Comparison of ENCODE assay signal across 22 cellular contexts in genomic region chr6:149284904-149285303, GRCh38. TPM values are rescaled to one million over a fixed set of nuclear protein-coding genes. Genes with fewer than 3 reads are reported as not detected.
A peak's percentile ranks its signal among the peaks of the same experiment; 100 is the strongest.
DNase-seq lines count a peak whose midpoint lies in the region; ATAC-seq lines count a peak whose summit lies in the region.
"Had no signal": no experiment of that assay in that cellular context is flagged by ENCODE, and none has a peak within 500 bp of the region (broad histone marks: within the 10 kb centered on the region; RNA-seq: fewer than 3 reads in every experiment).

No MANE protein-coding gene starts in this region.

- peak overlapping the region; percentile 65 for H3K18ac ChIP-seq in neuronal stem cell (ENCODE audit: low read length)

- no peak overlapping the region for H4K8ac ChIP-seq in neuronal stem cell (ENCODE audit: low read depth, low read length)

- H2BK5ac ChIP-seq in neuronal stem cell (ENCODE audit: low read length) = no peak overlapping the region

- no peaks in the 10 kb centered on the region for H3K36me3 Mint-ChIP-seq in activated T-cell treated with anti-CD3 and anti-CD28 coated beads, Interleukin-2, amount 50 U/mL, for 24 hours (ENCODE audit: low read depth)

- H3K27me3 Mint-ChIP-seq in activated T-cell treated with anti-CD3 and anti-CD28 coated beads, Interleukin-2, amount 50 U/mL, for 24 hours = no peaks in the 10 kb centered on the region

- H2BK120ac ChIP-seq in neuronal stem cell (ENCODE audit: low read depth, low read length) = no peak overlapping the region

- H3K9ac ChIP-seq in neuronal stem cell (ENCODE audit: low read depth, low read length, poor library complexity) = no peak overlapping the region
- H3K9ac ChIP-seq: BLaER1 treated with 17β-estradiol and CSF1 and Interleukin-3, amounts not matched to agents 10 nM and 100 nM had no signal

- no peak overlapping the region for H3K14ac ChIP-seq in neuronal stem cell (ENCODE audit: low read length)

- no peak overlapping the region for H2AFZ ChIP-seq in neuronal stem cell (ENCODE audit: low read length)

- no peak overlapping the region for H3K4me3 ChIP-seq in neuronal stem cell (ENCODE audit: low read length in 2 of 2)
- H3K4me3 ChIP-seq: BLaER1 treated with 17β-estradiol and CSF1 and Interleukin-3, amounts not matched to agents 10 nM and 100 nM; Peyer's patch had no signal

- no peak overlapping the region for H3K4ac ChIP-seq in neuronal stem cell (ENCODE audit: low read length)

- H4K91ac ChIP-seq in neuronal stem cell (ENCODE audit: low read depth, low read length, poor library complexity) = no peak overlapping the region

- no peaks in the 10 kb centered on the region for H3K36me3 ChIP-seq in neuronal stem cell (replicated peaks in 1 of 2; ENCODE audit: control insufficient read depth in 2 of 2, insufficient read depth in 2 of 2, low read length in 2 of 2)
- H3K36me3 ChIP-seq: BLaER1 treated with 17β-estradiol and CSF1 and Interleukin-3, amounts not matched to agents 10 nM and 100 nM; Peyer's patch had no signal

- no peak overlapping the region for H3K27ac ChIP-seq in neuronal stem cell (replicated peaks; ENCODE audit: low read length)
- H3K27ac ChIP-seq: BLaER1 treated with 17β-estradiol and CSF1 and Interleukin-3, amounts not matched to agents 10 nM and 100 nM; Peyer's patch had no signal

- no peak overlapping the region for H2AK5ac ChIP-seq in neuronal stem cell (ENCODE audit: low read depth, low read length)

- peaks cover 21% of the 10 kb centered on the region for H3K4me1 Mint-ChIP-seq in activated T-cell treated with anti-CD3 and anti-CD28 coated beads, Interleukin-2, amount 50 U/mL, for 24 hours (ENCODE audit: low read depth)
- H3K4me1 Mint-ChIP-seq: nephron had no signal

- no peaks in the 10 kb centered on the region for H3K9me3 Mint-ChIP-seq in activated T-cell treated with anti-CD3 and anti-CD28 coated beads, Interleukin-2, amount 50 U/mL, for 24 hours
- H3K9me3 Mint-ChIP-seq: nephron had no signal

- no peak overlapping the region for H2BK12ac ChIP-seq in neuronal stem cell (ENCODE audit: low read length)

- ATAC-seq in HG02610 (IDR thresholded peaks at IDR 0.05; ENCODE audit: unreplicated experiment) = peak; percentile 85
- no peak for ATAC-seq in HG03159 (IDR thresholded peaks at IDR 0.05; ENCODE audit: unreplicated experiment)
- no peak for ATAC-seq in HG03571 (IDR thresholded peaks at IDR 0.05; ENCODE audit: unreplicated experiment)
- ATAC-seq: left colon had no signal

- H2BK15ac ChIP-seq in neuronal stem cell (ENCODE audit: low read length) = no peak overlapping the region

- DNase-seq in activated T-cell treated with anti-CD3 and anti-CD28 coated beads, Interleukin-2, amount 50 U/mL, for 24 hours = no peak
- DNase-seq in activated T-cell treated with anti-CD3 and anti-CD28 coated beads, Interleukin-2, amount 50 U/mL, for 1 hour = no peak
- peak; percentile 36 to 45 for DNase-seq in activated T-cell treated with anti-CD3 and anti-CD28 coated beads, Interleukin-2, amount 50 U/mL, for 48 hours
- no peak for DNase-seq in neuronal stem cell (ENCODE audit: low spot score)
- DNase-seq in H4 (ENCODE audit: low spot score) = no peak
- DNase-seq: amygdala; dermis blood vessel endothelial cell; erythroblast; GDM1; HCEC 1CT; KG1; left colon; NCI-H2029; NCI-H345; Peyer's patch; stimulated activated CD4-positive, alpha-beta T cell treated with anti-CD3 and anti-CD28 coated beads, Interleukin-2, amount 100 ng/mL, for 48 hours; substantia nigra had no signal

- no peaks in the 10 kb centered on the region for H3K9me3 ChIP-seq in neuronal stem cell (replicated peaks in 1 of 2; ENCODE audit: control insufficient read depth in 2 of 2, insufficient read depth in 1 of 2, low read depth in 1 of 2, low read length in 2 of 2)
- H3K9me3 ChIP-seq: BLaER1 treated with 17β-estradiol and CSF1 and Interleukin-3, amounts not matched to agents 10 nM and 100 nM; Peyer's patch had no signal

- H3K79me1 ChIP-seq in neuronal stem cell (ENCODE audit: low read depth, low read length) = no peaks in the 10 kb centered on the region

- no peak overlapping the region for H3K4me3 Mint-ChIP-seq in activated T-cell treated with anti-CD3 and anti-CD28 coated beads, Interleukin-2, amount 50 U/mL, for 24 hours
- H3K4me3 Mint-ChIP-seq: nephron had no signal

- peak overlapping the region; percentile 28 for H3K27ac Mint-ChIP-seq in activated T-cell treated with anti-CD3 and anti-CD28 coated beads, Interleukin-2, amount 50 U/mL, for 24 hours
- H3K27ac Mint-ChIP-seq: nephron had no signal

- no peak overlapping the region for H3K23ac ChIP-seq in neuronal stem cell (ENCODE audit: low read depth, low read length, poor library complexity)

- no peaks in the 10 kb centered on the region for H3K27me3 ChIP-seq in neuronal stem cell (ENCODE audit: control insufficient read depth in 3 of 3, insufficient read depth in 3 of 3, low read depth in 1 of 3, low read length in 3 of 3)
- H3K27me3 ChIP-seq: BLaER1 treated with 17β-estradiol and CSF1 and Interleukin-3, amounts not matched to agents 10 nM and 100 nM; Peyer's patch had no signal

- peaks cover 0 to 2% of the 10 kb centered on the region in 2 donors for H3K4me1 ChIP-seq in neuronal stem cell (ENCODE audit: control insufficient read depth in 2 of 2, insufficient read depth in 1 of 2, low read depth in 1 of 2, low read length in 2 of 2)
- H3K4me1 ChIP-seq: Peyer's patch had no signal

- no peak overlapping the region for H3K4me2 ChIP-seq in neuronal stem cell (ENCODE audit: insufficient read depth, low read length, poor library complexity, severe bottlenecking)
- H3K4me2 ChIP-seq: BLaER1 treated with 17β-estradiol and CSF1 and Interleukin-3, amounts not matched to agents 10 nM and 100 nM had no signal

- no CpG with 5 or more reads among the region's 3 CpGs for WGBS in neuronal stem cell (ENCODE audit: extremely low coverage in 2 of 2, insufficient read length in 2 of 2, insufficient replicate concordance in 1 of 2), 2 donors

RNA-seq across cellular contexts. Expression of gene TAB2, which starts 32.6 kb away (rescaled TPM):
- polyA plus RNA-seq in neuronal stem cell (2013, experiment 1 of 2) = 76.2 TPM
- 77.1 TPM for polyA plus RNA-seq in neuronal stem cell (2013, experiment 2 of 2)
- total RNA-seq in H4 (2014; rRNA removed; shearing (Covaris generic)) = 15.5 and 16.7 TPM in 2 replicates

Comparison
In these comparisons a context has a peak if more than half of its experiments do, and no peak if none do; other contexts are left out.
1. DNase-seq: peak in activated T-cell treated with anti-CD3 and anti-CD28 coated beads, Interleukin-2, amount 50 U/mL, for 48 hours (2 of 2); none in activated T-cell treated with anti-CD3 and anti-CD28 coated beads, Interleukin-2, amount 50 U/mL, for 24 hours (single experiment), activated T-cell treated with anti-CD3 and anti-CD28 coated beads, Interleukin-2, amount 50 U/mL, for 1 hour (single experiment), neuronal stem cell (single experiment) and H4 (single experiment).